11 cellular contexts compared by ENCODE assay signal in genomic region chr21:44925027-44925755, GRCh38. TPM values are rescaled to one million over a fixed set of nuclear protein-coding genes. Genes with fewer than 3 reads are reported as not detected.
DNase-seq lines count a peak whose midpoint lies in the region; ATAC-seq and TF ChIP-seq lines count a peak whose summit lies in the region.
"Had no signal": no experiment of that assay in that cellular context is flagged by ENCODE, and none has a peak within 500 bp of the region (broad histone marks: within the 10 kb centered on the region; RNA-seq: fewer than 3 reads in every experiment).

No MANE protein-coding gene starts in this region.

- CTCF ChIA-PET in CD4-positive, alpha-beta memory T cell (lab: Charles Lee; ENCODE audit: partially characterized antibody): interaction anchor here (4.8 to 12.7 kb wide), 2 partner anchors 11 to 29 kb away, joined by 86 to 253 read pairs; no protein-coding TSS in a partner anchor

- no peaks in the 10 kb centered on the region for H3K27me3 Mint-ChIP-seq in CD4-positive, alpha-beta memory T cell
- no peaks in the 10 kb centered on the region for H3K27me3 Mint-ChIP-seq in naive B cell

- intact Hi-C loops in CD4-positive, alpha-beta memory T cell (cut with micrococcal nuclease): no loop called here

- peak overlapping the region; percentile 44 for H3K27ac ChIP-seq in CD4-positive, alpha-beta memory T cell (ENCODE audit: low read depth, low read length)

- TF ChIP-seq CTCF in astrocyte of the spinal cord (IDR thresholded peaks at IDR 0.05; ENCODE audit: low read depth, low read length): no peak

- peak; percentile 23 to 42 for ATAC-seq in naive B cell (ENCODE audit: low read depth in 2 of 2)
- ATAC-seq in GM19351 (IDR thresholded peaks at IDR 0.05; ENCODE audit: unreplicated experiment): no peak

- H3K36me3 ChIP-seq in CD4-positive, alpha-beta memory T cell (ENCODE audit: insufficient read depth, low read length): no peaks in the 10 kb centered on the region
- H3K36me3 ChIP-seq in H7 (replicated peaks; ENCODE audit: control insufficient read depth, insufficient read depth, low read length): no peaks in the 10 kb centered on the region

- H3K27ac Mint-ChIP-seq in CD4-positive, alpha-beta memory T cell: peak overlapping the region; percentile 71 to 98 (median 90)
- H3K27ac Mint-ChIP-seq in naive B cell: peak overlapping the region; percentile 83 to 98 (median 96)
- H3K27ac Mint-ChIP-seq: nephron progenitor cell had no signal

- POLR2A ChIA-PET in CD4-positive, alpha-beta memory T cell (lab: Charles Lee; ENCODE audit: partially characterized antibody): interaction anchor here (0.6 to 13.0 kb wide), 5 partner anchors 12 to 450 kb away, joined by 3 to 756 read pairs (median 173); partner anchors contain the start of genes ITGB2, PTTG1IP and UBE2G2

- H3K4me3 Mint-ChIP-seq in CD4-positive, alpha-beta memory T cell: peak overlapping the region; percentile 59 to 100 (median 76)
- peak overlapping the region; percentile 78 to 97 (median 81) for H3K4me3 Mint-ChIP-seq in naive B cell
- H3K4me3 Mint-ChIP-seq: nephron progenitor cell had no signal

- peaks cover under 1 to 28% of the 10 kb centered on the region in 2 donors for H3K36me3 Mint-ChIP-seq in CD4-positive, alpha-beta memory T cell
- H3K36me3 Mint-ChIP-seq in naive B cell: peaks cover 0 to 11% of the 10 kb centered on the region in 2 donors

- H3K4me3 ChIP-seq in CD4-positive, alpha-beta memory T cell (ENCODE audit: low read length in 2 of 2): peak overlapping the region in 1 of 2 donors; percentile 5
- no peak overlapping the region for H3K4me3 ChIP-seq in astrocyte of the spinal cord (ENCODE audit: low read depth, low read length)
- H3K4me3 ChIP-seq in H7 (ENCODE audit: insufficient read depth, low read depth, low read length): no peak overlapping the region

- in situ Hi-C loops in astrocyte of the spinal cord (cut with HindIII; ENCODE audit: low sequenced_read_pairs): no loop called here

- H3K27me3 ChIP-seq in CD4-positive, alpha-beta memory T cell (ENCODE audit: insufficient read depth, low read length): no peaks in the 10 kb centered on the region
- H3K27me3 ChIP-seq in H7 (ENCODE audit: control insufficient read depth, insufficient read depth, low read length): peaks cover 77% of the 10 kb centered on the region

- peaks cover 88% of the 10 kb centered on the region for H3K4me1 ChIP-seq in CD4-positive, alpha-beta memory T cell (ENCODE audit: insufficient read depth, low read length)

- H3K4me1 Mint-ChIP-seq in CD4-positive, alpha-beta memory T cell: peaks cover 61 to 93% (median 76%) of the 10 kb centered on the region in 4 donors
- H3K4me1 Mint-ChIP-seq in naive B cell: peaks cover 79 to 94% (median 91%) of the 10 kb centered on the region in 3 donors

- DNase-seq in CD4-positive, alpha-beta memory T cell: peak in 2 of 5 donors; percentile 34 to 64
- DNase-seq in NOMO-1 treated with DMSO at 0.1 percent for 48 hours (lab: John Stamatoyannopoulos, UW; ENCODE audit: unreplicated experiment) (peak; percentile 89), astrocyte of the spinal cord (ENCODE audit: low read depth, low spot score) (peak; percentile 23), naive B cell (peak; percentile 48), H7 (no peak), GOT3 (lab: John Stamatoyannopoulos, UW) (no peak)
- DNase-seq in stimulated activated CD4-positive, alpha-beta T cell treated with anti-CD3 and anti-CD28 coated beads, Interleukin-12 subunit alpha, Interleukin-12 subunit beta, amount 100 ng/mL, for 4 hours: no peak
- DNase-seq: effector CD4-positive, alpha-beta T cell; NCI-H1092 treated with DMSO at 0.1 percent for 48 hours; nephron progenitor cell had no signal

- no peaks in the 10 kb centered on the region for H3K9me3 ChIP-seq in CD4-positive, alpha-beta memory T cell (ENCODE audit: control insufficient read depth in 1 of 2, low read length in 2 of 2)

- H3K9me3 Mint-ChIP-seq in CD4-positive, alpha-beta memory T cell: peaks cover 0 to 5% (median 0%) of the 10 kb centered on the region in 8 donors
- H3K9me3 Mint-ChIP-seq in naive B cell: peaks cover 0 to 3% (median 0%) of the 10 kb centered on the region in 7 donors

RNA-seq across cellular contexts. Expression of gene ITGB2, which starts 4.5 kb away (rescaled TPM):
- 100 to 1,000 TPM; 278 to 291 TPM for total RNA-seq in CD4-positive, alpha-beta memory T cell
- 100 to 1,000 TPM; 538 to 575 TPM for polyA plus RNA-seq in CD4-positive, alpha-beta memory T cell
- polyA plus RNA-seq in naive B cell (ENCODE audit: low read depth in 6 of 6): 100 to 1,000 TPM; 220 to 346 (median 303) TPM
- total RNA-seq in H7 (2014; rRNA removed; shearing (Covaris generic)): 1.4 and 2.4 TPM in 2 replicates

RNA-seq across cellular contexts. Expression of gene SLX9, which starts 14.6 kb away (rescaled TPM):
- 10 to 100 TPM; 17.7 to 21.6 TPM for total RNA-seq in CD4-positive, alpha-beta memory T cell
- polyA plus RNA-seq in CD4-positive, alpha-beta memory T cell: 10 to 100 TPM in 1 of 2 donors, 1 to 10 TPM in 1; 9.4 to 13.1 TPM
- polyA plus RNA-seq in naive B cell (ENCODE audit: low read depth in 6 of 6): 10 to 100 TPM in 5 of 6 donors, 1 to 10 TPM in 1; 7.8 to 14.2 (median 12.3) TPM
- total RNA-seq in H7 (2014; rRNA removed; shearing (Covaris generic)): 30.3 and 35.0 TPM in 2 replicates

RNA-seq across cellular contexts. Expression of gene PTTG1IP, which starts 51.7 kb away (rescaled TPM):
- 100 to 1,000 TPM in 1 of 2 experiments, 10 to 100 TPM in 1; 98.7 to 110 TPM for total RNA-seq in CD4-positive, alpha-beta memory T cell
- 10 to 100 TPM; 84.8 to 92.4 TPM for polyA plus RNA-seq in CD4-positive, alpha-beta memory T cell
- polyA plus RNA-seq in naive B cell (ENCODE audit: low read depth in 6 of 6): 10 to 100 TPM; 28.1 to 43.5 (median 36.1) TPM
- 117 and 134 TPM in 2 replicates for total RNA-seq in H7 (2014; rRNA removed; shearing (Covaris generic))

Comparison
In these comparisons a context has a peak if more than half of its experiments do, and no peak if none do; other contexts are left out.
1. DNase-seq: peak in NOMO-1 treated with DMSO at 0.1 percent for 48 hours (single experiment), astrocyte of the spinal cord (single experiment) and naive B cell (single experiment); none in H7 (single experiment), GOT3 (single experiment) and stimulated activated CD4-positive, alpha-beta T cell treated with anti-CD3 and anti-CD28 coated beads, Interleukin-12 subunit alpha, Interleukin-12 subunit beta, amount 100 ng/mL, for 4 hours (single experiment).
2. RNA of gene ITGB2, which starts 4.5 kb away (total RNA-seq): 278 to 291 TPM in CD4-positive, alpha-beta memory T cell; 1.4 to 2.4 TPM in H7; every median in the first group is over 10 times any median in the second.